8 cellular contexts compared by ENCODE assay signal in the genomic region with DNA sequence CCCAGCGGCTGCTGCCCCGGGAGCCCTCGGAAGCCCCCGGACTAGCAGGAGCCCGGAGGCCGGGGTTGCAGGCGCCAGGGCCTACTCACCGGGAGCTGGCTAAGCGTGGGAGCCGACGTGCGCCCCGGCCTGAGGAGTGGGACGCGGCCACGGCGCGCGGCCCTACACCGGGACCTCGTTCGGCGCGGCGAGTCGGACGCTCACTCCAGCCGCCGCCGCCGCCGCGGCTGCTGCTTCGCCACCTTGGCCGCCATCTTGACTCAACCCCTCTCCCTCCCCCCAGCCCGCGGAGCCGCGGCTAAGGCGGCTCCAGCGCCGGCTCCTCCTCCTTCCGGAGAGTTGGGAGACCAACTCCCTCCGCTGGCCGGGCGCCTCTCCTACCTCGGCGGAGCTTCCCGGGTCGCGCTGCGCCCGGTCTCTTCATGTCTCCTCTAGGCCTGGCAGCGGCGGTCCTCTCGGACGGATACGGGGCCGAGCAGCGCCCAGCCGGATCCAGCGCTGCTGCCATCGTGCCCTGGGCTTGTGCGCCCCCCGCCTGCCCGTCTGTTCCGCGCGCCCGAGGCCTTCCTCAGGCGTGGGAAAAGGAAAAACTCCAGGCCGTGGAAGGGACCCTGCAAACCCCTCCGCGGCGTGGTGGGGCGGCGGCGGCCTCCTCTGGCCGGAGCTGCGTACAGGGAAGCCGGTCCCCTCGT. TPM values are rescaled to one million over a fixed set of nuclear protein-coding genes. Genes with fewer than 3 reads are reported as not detected.
DNase-seq lines count a peak whose midpoint lies in the region; ATAC-seq and TF ChIP-seq lines count a peak whose summit lies in the region.

NCOR1 (minus strand) TSS at position 262 of the 692 bp plus-strand sequence. CDS start 20,965 bp downstream, outside the sequence.

- H3K9me3 ChIP-seq in cardiac muscle cell (ENCODE audit: low read depth) = no peaks in the 10 kb centered on the region
- no peaks in the 10 kb centered on the region for H3K9me3 ChIP-seq in trophoblast cell (ENCODE audit: insufficient read depth, low read depth, low read length)
- H3K9me3 ChIP-seq in tibial nerve = no peaks in the 10 kb centered on the region

- peak; percentile 87 for ATAC-seq in HG02763 (IDR thresholded peaks at IDR 0.05; ENCODE audit: unreplicated experiment)
- peak; percentile 86 for ATAC-seq in activated naive CD8-positive, alpha-beta T cell treated with anti-CD3 and anti-CD28 coated beads, Interleukin-2, amount 50 U/mL, for 24 hours

- peaks cover 23% of the 10 kb centered on the region for H3K79me2 ChIP-seq in trophoblast cell (ENCODE audit: control insufficient read depth, insufficient read depth, low read length, poor library complexity)

- H3K23ac ChIP-seq in trophoblast cell (ENCODE audit: low read length) = no peak within 1 kb of the TSS

- H3K4me1 ChIP-seq in cardiac muscle cell (ENCODE audit: low read depth) (peaks cover 21% of the 10 kb centered on the region), trophoblast cell (ENCODE audit: control insufficient read depth in 1 of 2, insufficient read depth in 2 of 2, low read length in 2 of 2) (peaks cover 4% of the 10 kb centered on the region in 2 experiments), tibial nerve (peaks cover 0 to 52% (median 24%) of the 10 kb centered on the region in 4 donors)

- H3K4me3 ChIP-seq in cardiac muscle cell (peak within 1 kb of the TSS; percentile 96), trophoblast cell (ENCODE audit: low read depth, low read length) (peak within 1 kb of the TSS; percentile 97), tibial nerve (peak within 1 kb of the TSS; percentile 69 to 92 (median 84))

- peak within 1 kb of the TSS; percentile 96 for H3K9ac ChIP-seq in trophoblast cell (ENCODE audit: low read length)

- no peaks in the 10 kb centered on the region for H3K9me3 Mint-ChIP-seq in activated naive CD8-positive, alpha-beta T cell treated with anti-CD3 and anti-CD28 coated beads, Interleukin-2, amount 50 U/mL, for 24 hours

- TF ChIP-seq EP300 in tibial nerve (IDR thresholded peaks at IDR 0.05) = peak in 1 of 2 donors; percentile 88

- no peaks in the 10 kb centered on the region for H3K27me3 Mint-ChIP-seq in activated naive CD8-positive, alpha-beta T cell treated with anti-CD3 and anti-CD28 coated beads, Interleukin-2, amount 50 U/mL, for 24 hours

- H3K27ac Mint-ChIP-seq in activated naive CD8-positive, alpha-beta T cell treated with anti-CD3 and anti-CD28 coated beads, Interleukin-2, amount 50 U/mL, for 24 hours = peak within 1 kb of the TSS; percentile 97

- peak within 1 kb of the TSS; percentile 97 for H2BK5ac ChIP-seq in trophoblast cell (ENCODE audit: low read depth, low read length, poor library complexity)

- TF ChIP-seq CTCF in GM12874 (IDR thresholded peaks at IDR 0.05; ENCODE audit: insufficient read depth, low read depth, low read length) = peak; percentile 34; the same call in 1 of the 2 replicates
- TF ChIP-seq CTCF in cardiac muscle cell (IDR thresholded peaks at IDR 0.05; ENCODE audit: low read depth, low read length) = peak; percentile 36
- TF ChIP-seq CTCF in tibial nerve (IDR thresholded peaks at IDR 0.05) = peak in 4 of 5 experiments; percentile 5 to 62 (median 42)

- WGBS in trophoblast cell (ENCODE audit: extremely low coverage, insufficient coverage, insufficient read length) = no CpG with 5 or more reads among the region's 82 CpGs
- 0% methylated on average over 43 to 50 of the region's 82 CpGs for WGBS in tibial nerve, 2 donors

- peak within 1 kb of the TSS; percentile 93 for H3K4me3 Mint-ChIP-seq in activated naive CD8-positive, alpha-beta T cell treated with anti-CD3 and anti-CD28 coated beads, Interleukin-2, amount 50 U/mL, for 24 hours

- peak; percentile 42 to 80 for TF ChIP-seq POLR2A in tibial nerve (IDR thresholded peaks at IDR 0.05)

- peak within 1 kb of the TSS; percentile 91 for H2AFZ ChIP-seq in trophoblast cell (ENCODE audit: insufficient read depth, low read length, poor library complexity)

- peak within 1 kb of the TSS; percentile 95 for H4K91ac ChIP-seq in trophoblast cell (ENCODE audit: low read depth, low read length)

- no peak within 1 kb of the TSS for H2BK12ac ChIP-seq in trophoblast cell (ENCODE audit: low read length)

- H3K27me3 ChIP-seq in cardiac muscle cell (no peaks in the 10 kb centered on the region), trophoblast cell (ENCODE audit: insufficient read depth, low read length) (no peaks in the 10 kb centered on the region), tibial nerve (no peaks in the 10 kb centered on the region)

- H3K27ac ChIP-seq in cardiac muscle cell = peak within 1 kb of the TSS; percentile 97
- peak within 1 kb of the TSS; percentile 95 for H3K27ac ChIP-seq in trophoblast cell (ENCODE audit: low read depth, low read length)
- peak within 1 kb of the TSS; percentile 93 to 95 (median 94) for H3K27ac ChIP-seq in tibial nerve

- peak; percentile 84 to 91 (median 86) for DNase-seq in NCI-H1417 (lab: John Stamatoyannopoulos, UW)
- peak; percentile 95 for DNase-seq in SW480 (ENCODE audit: low spot score)
- peak; percentile 91 for DNase-seq in activated naive CD8-positive, alpha-beta T cell treated with anti-CD3 and anti-CD28 coated beads, Interleukin-2, amount 50 U/mL, for 24 hours
- DNase-seq in cardiac muscle cell (ENCODE audit: low read depth in 1 of 2, low spot score in 1 of 2) = peak; percentile 97 to 98
- peak; percentile 94 to 95 for DNase-seq in trophoblast cell
- DNase-seq in tibial nerve (ENCODE audit: low spot score in 2 of 2) = peak; percentile 80 to 82

- peaks cover 15% of the 10 kb centered on the region for H3K79me1 ChIP-seq in trophoblast cell (ENCODE audit: low read length)

- peaks cover 43% of the 10 kb centered on the region for H3K4me1 Mint-ChIP-seq in activated naive CD8-positive, alpha-beta T cell treated with anti-CD3 and anti-CD28 coated beads, Interleukin-2, amount 50 U/mL, for 24 hours

- peak within 1 kb of the TSS; percentile 96 for H4K12ac ChIP-seq in trophoblast cell (ENCODE audit: low read depth, low read length)

- H2BK120ac ChIP-seq in trophoblast cell (ENCODE audit: insufficient read depth, low read length, poor library complexity) = peak within 1 kb of the TSS; percentile 67

- H3K4ac ChIP-seq in trophoblast cell (ENCODE audit: low read depth, low read length) = peak within 1 kb of the TSS; percentile 98

- H3K36me3 ChIP-seq in cardiac muscle cell = no peaks in the 10 kb centered on the region
- no peaks in the 10 kb centered on the region for H3K36me3 ChIP-seq in trophoblast cell (ENCODE audit: control insufficient read depth in 1 of 2, insufficient read depth in 2 of 2, low read length in 2 of 2)
- no peaks in the 10 kb centered on the region for H3K36me3 ChIP-seq in tibial nerve

- H3K14ac ChIP-seq in trophoblast cell (ENCODE audit: low read length) = peak within 1 kb of the TSS; percentile 99

- H4K8ac ChIP-seq in trophoblast cell (ENCODE audit: low read depth, low read length) = peak within 1 kb of the TSS; percentile 99

- peak within 1 kb of the TSS; percentile 94 for H3K4me2 ChIP-seq in trophoblast cell (ENCODE audit: low read length)

- H2AK5ac ChIP-seq in trophoblast cell (ENCODE audit: low read length) = peak within 1 kb of the TSS; percentile 42

- peaks cover 3% of the 10 kb centered on the region for H3K36me3 Mint-ChIP-seq in activated naive CD8-positive, alpha-beta T cell treated with anti-CD3 and anti-CD28 coated beads, Interleukin-2, amount 50 U/mL, for 24 hours (ENCODE audit: low read depth)

- H3K18ac ChIP-seq in trophoblast cell (ENCODE audit: low read length) = peak within 1 kb of the TSS; percentile 99

RNA-seq across cellular contexts. Expression of gene NCOR1, which starts in this region (rescaled TPM):
- total RNA-seq in cardiac muscle cell = 91.4 and 119 TPM in 2 replicates
- polyA plus RNA-seq in cardiac muscle cell = 109 and 139 TPM in 2 replicates
- 44.9 and 45.3 TPM in 2 replicates for polyA plus RNA-seq in trophoblast cell (2013)
- total RNA-seq in tibial nerve = 100 to 1,000 TPM; 115 to 248 (median 169) TPM

Comparison
In these comparisons a context has a peak if more than half of its experiments do, and no peak if none do; other contexts are left out.
1. Peak in every context shown above with its lines: DNase-seq, ATAC-seq, H3K4me3 ChIP-seq and H3K27ac ChIP-seq.